ENCODE assay signal across 8 cellular contexts in the genomic region with DNA sequence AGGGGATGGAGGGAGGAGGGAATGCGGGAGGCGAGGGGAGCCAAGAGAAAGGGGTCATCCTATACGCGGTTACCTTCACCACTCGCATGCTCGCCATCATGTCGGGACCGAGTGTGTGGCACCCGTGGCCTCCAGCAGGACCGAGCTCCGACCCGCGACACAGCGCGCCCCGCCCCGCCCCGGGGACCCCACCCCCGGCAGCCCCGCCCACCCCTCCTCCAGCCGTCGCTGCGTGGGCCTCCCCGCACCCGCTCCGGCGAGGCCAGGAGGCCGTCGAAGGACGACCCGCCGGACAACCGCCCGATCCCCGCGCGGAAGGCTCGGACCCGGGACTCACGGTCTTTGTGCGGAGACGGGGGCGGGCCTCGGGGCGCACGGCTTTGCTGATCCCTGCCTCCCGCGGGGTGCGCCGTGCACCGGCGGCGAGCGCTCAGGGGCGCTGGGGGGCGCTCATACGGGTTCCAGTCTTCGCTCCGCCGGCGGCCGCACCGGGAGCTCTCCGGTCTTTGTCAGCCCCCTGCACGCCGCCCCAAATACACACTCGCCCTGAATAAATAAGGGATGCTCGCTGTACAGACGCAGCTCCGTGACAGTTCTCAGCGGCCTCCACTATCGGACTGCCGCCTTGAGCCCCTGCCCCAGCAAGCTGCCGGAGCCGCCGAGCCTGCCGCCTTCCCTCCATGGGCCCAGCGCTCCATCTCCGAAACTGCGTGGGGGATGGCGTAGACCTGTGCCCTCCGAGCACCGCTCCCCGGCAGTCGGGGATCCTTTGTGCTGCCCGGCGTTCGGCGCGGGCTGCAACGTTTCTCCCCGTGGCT. TPM values are rescaled to one million over a fixed set of nuclear protein-coding genes. Genes with fewer than 3 reads are reported as not detected.
DNase-seq lines count a peak whose midpoint lies in the region; ATAC-seq and TF ChIP-seq lines count a peak whose summit lies in the region.

A gene (minus strand): TSS at position 161 of the 818 bp plus-strand sequence. CDS start 61 bp downstream, at position 100.

- H3K9me3 ChIP-seq in right lobe of liver = no peaks in the 10 kb centered on the region

- DNase-seq in NCI-H1417 (lab: John Stamatoyannopoulos, UW) (peak; percentile 36 to 90 (median 86)), NCI-H1417 treated with DMSO at 0.1 percent for 48 hours (lab: John Stamatoyannopoulos, UW) (no peak), NCI-H2107 treated with DMSO at 0.1 percent for 48 hours (lab: John Stamatoyannopoulos, UW; ENCODE audit: unreplicated experiment) (peak; percentile 62), dermis blood vessel endothelial cell (peak; percentile 56), right lobe of liver (peak; percentile 84 to 85 (median 85))
- peak; percentile 38 to 40 for DNase-seq in activated CD4-positive, alpha-beta T cell treated with anti-CD3 and anti-CD28 coated beads, Interleukin-2, amount 50 U/mL, for 24 hours (ENCODE audit: low read depth in 1 of 2, low spot score in 1 of 2)
- DNase-seq in stimulated activated CD4-positive, alpha-beta T cell treated with anti-CD3 and anti-CD28 coated beads, Interleukin-4, amount 100 ng/mL, for 4 hours = peak; percentile 70 to 71

- peaks cover 0 to 4% (median 0%) of the 10 kb centered on the region in 4 donors for H3K36me3 ChIP-seq in right lobe of liver

- ATAC-seq in HG02798 (IDR thresholded peaks at IDR 0.05; ENCODE audit: poor library complexity, unreplicated experiment) = peak; percentile 73
- peak; percentile 67 to 85 (median 83) for ATAC-seq in right lobe of liver

- intact Hi-C loops in right lobe of liver (cut with DNase I) = loop anchor here in 1 of 2 donors (5.0 kb wide), 1 partner anchor 75 kb away; no protein-coding TSS in a partner anchor

- 1% methylated on average over 20 of the region's 92 CpGs for WGBS in right lobe of liver (ENCODE audit: insufficient coverage, low coverage, low lambda C conversion rate, missing lambda C conversion rate)

- peak within 1 kb of the TSS; percentile 60 to 93 (median 75) for H3K4me3 ChIP-seq in right lobe of liver

- H3K4me1 ChIP-seq in right lobe of liver = peaks cover 0 to 29% (median 3%) of the 10 kb centered on the region in 4 donors

- no peaks in the 10 kb centered on the region for H3K27me3 ChIP-seq in right lobe of liver

- peak; percentile 22 for TF ChIP-seq POLR2A in right lobe of liver (IDR thresholded peaks at IDR 0.05)

- peak within 1 kb of the TSS; percentile 81 to 84 (median 82) for H3K27ac ChIP-seq in right lobe of liver

- peak in 2 of 4 donors; percentile 88 to 89 for TF ChIP-seq CTCF in right lobe of liver (IDR thresholded peaks at IDR 0.05)

RNA-seq across cellular contexts. Expression of the gene that starts here (rescaled TPM):
- 37.4 and 41.5 TPM in 2 replicates for total RNA-seq in dermis blood vessel endothelial cell
- 100 to 1,000 TPM in 1 of 6 experiments, 10 to 100 TPM in 5; 36.6 to 124 (median 58.6) TPM for total RNA-seq in right lobe of liver
